ENCODE assay signal across 1 cellular context in the genomic region with DNA sequence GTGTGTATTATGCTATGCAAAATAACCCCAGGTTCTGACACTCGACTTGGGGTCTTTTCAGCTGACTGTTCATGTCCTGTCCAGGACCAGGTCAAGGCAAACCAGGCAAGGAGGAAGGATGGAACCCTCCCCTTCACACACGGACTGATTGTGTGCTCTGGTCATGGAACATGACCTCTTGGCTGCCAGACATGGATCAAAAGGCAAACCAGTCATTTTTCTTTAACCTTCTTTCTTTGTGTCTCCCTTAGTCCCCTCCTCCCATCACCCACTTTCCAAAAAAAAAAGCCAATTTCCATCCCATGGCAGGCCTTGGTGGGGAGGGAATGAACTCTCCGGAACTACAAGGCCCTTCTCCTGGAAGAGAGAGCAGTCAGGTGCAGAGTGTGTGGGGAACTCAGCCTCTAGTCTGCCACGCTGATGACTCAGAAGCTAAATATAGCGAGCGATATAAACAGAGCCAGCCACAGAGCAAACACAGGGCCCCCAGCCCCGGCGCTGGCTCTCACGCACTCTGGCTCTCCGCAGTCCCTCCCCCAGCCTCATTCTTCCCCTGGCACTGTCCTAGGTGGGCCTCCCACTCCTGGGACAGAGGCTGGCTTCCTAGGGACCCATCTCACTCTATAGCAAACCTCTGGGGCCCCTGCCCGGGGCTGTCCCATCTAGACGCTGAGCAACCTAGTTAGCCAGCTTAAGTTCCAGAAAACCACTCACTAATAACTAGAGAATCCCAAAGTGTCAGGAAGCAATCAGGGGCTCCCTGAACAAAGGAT.
TF ChIP-seq lines count a peak whose summit lies in the region.

No MANE protein-coding gene starts in this region.

TF ChIP-seq in GM12878, 131 proteins besides CTCF, POLR2A, EP300 and RAD21 (continued from another document and continues in another):
- TF ChIP-seq, protein P1, sequence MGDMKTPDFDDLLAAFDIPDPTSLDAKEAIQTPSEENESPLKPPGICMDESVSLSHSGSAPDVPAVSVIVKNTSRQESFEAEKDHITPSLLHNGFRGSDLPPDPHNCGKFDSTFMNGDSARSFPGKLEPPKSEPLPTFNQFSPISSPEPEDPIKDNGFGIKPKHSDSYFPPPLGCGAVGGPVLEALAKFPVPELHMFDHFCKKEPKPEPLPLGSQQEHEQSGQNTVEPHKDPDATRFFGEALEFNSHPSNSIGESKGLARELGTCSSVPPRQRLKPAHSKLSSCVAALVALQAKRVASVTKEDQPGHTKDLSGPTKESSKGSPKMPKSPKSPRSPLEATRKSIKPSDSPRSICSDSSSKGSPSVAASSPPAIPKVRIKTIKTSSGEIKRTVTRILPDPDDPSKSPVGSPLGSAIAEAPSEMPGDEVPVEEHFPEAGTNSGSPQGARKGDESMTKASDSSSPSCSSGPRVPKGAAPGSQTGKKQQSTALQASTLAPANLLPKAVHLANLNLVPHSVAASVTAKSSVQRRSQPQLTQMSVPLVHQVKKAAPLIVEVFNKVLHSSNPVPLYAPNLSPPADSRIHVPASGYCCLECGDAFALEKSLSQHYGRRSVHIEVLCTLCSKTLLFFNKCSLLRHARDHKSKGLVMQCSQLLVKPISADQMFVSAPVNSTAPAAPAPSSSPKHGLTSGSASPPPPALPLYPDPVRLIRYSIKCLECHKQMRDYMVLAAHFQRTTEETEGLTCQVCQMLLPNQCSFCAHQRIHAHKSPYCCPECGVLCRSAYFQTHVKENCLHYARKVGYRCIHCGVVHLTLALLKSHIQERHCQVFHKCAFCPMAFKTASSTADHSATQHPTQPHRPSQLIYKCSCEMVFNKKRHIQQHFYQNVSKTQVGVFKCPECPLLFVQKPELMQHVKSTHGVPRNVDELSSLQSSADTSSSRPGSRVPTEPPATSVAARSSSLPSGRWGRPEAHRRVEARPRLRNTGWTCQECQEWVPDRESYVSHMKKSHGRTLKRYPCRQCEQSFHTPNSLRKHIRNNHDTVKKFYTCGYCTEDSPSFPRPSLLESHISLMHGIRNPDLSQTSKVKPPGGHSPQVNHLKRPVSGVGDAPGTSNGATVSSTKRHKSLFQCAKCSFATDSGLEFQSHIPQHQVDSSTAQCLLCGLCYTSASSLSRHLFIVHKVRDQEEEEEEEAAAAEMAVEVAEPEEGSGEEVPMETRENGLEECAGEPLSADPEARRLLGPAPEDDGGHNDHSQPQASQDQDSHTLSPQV (IDR thresholded peaks at IDR 0.05): no peak; the same call in 1 of the 2 replicates
- TF ChIP-seq MYB (IDR thresholded peaks at IDR 0.05; ENCODE audit: borderline replicate concordance, low read depth, low read length): no peak
- TF ChIP-seq CBX3 (IDR thresholded peaks at IDR 0.05; ENCODE audit: borderline replicate concordance, low read depth): no peak
- TF ChIP-seq SMC3 (IDR thresholded peaks at IDR 0.05; ENCODE audit: borderline replicate concordance, low read length): peak; percentile 30; the same call in 1 of the 2 replicates
- no peak for TF ChIP-seq SUPT20H (IDR thresholded peaks at IDR 0.05; ENCODE audit: borderline replicate concordance, control insufficient read depth, low read depth, low read length)
- no peak for TF ChIP-seq USF1 (IDR thresholded peaks at IDR 0.05; ENCODE audit: borderline replicate concordance, extremely low read length, insufficient read depth, low read depth, low read length)
- TF ChIP-seq TARDBP (IDR thresholded peaks at IDR 0.05; ENCODE audit: borderline replicate concordance): no peak
- no peak for TF ChIP-seq NFXL1 (IDR thresholded peaks at IDR 0.05; ENCODE audit: borderline replicate concordance)
- TF ChIP-seq, protein P2, sequence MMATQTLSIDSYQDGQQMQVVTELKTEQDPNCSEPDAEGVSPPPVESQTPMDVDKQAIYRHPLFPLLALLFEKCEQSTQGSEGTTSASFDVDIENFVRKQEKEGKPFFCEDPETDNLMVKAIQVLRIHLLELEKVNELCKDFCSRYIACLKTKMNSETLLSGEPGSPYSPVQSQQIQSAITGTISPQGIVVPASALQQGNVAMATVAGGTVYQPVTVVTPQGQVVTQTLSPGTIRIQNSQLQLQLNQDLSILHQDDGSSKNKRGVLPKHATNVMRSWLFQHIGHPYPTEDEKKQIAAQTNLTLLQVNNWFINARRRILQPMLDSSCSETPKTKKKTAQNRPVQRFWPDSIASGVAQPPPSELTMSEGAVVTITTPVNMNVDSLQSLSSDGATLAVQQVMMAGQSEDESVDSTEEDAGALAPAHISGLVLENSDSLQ (IDR thresholded peaks at IDR 0.05): 0 out of 2 replicates have a peak, but pooled peaks have one; percentile 16
- TF ChIP-seq ETV6 (conservative IDR thresholded peaks at IDR 0.05 in 1 of 2, IDR thresholded peaks at IDR 0.05 in 1 of 2; ENCODE audit: borderline replicate concordance in 1 of 2, low read depth in 1 of 2): peak in 1 of 2 experiments; percentile 82; a peak in 2 of 4 replicates
- TF ChIP-seq ZNF207 (IDR thresholded peaks at IDR 0.05; ENCODE audit: borderline replicate concordance): peak; percentile 74; the same call in 1 of the 2 replicates
- TF ChIP-seq RUNX3 (IDR thresholded peaks at IDR 0.05; ENCODE audit: low read length): no peak
- peak; percentile 88 for TF ChIP-seq JUNB (IDR thresholded peaks at IDR 0.05)
- TF ChIP-seq ATF3 (IDR thresholded peaks at IDR 0.05; ENCODE audit: borderline replicate concordance, extremely low read depth, low read depth, low read length): peak; percentile 45; the same call in 1 of the 2 replicates
- TF ChIP-seq USF2 (IDR thresholded peaks at IDR 0.05; ENCODE audit: borderline replicate concordance, low read depth, low read length): no peak; the same call in 1 of the 2 replicates
- TF ChIP-seq SMAD5 (IDR thresholded peaks at IDR 0.05; ENCODE audit: low read depth): no peak
- TF ChIP-seq LARP7 (IDR thresholded peaks at IDR 0.05): no peak
- peak; percentile 87; the same call in 1 of the 2 replicates for TF ChIP-seq HDGF (IDR thresholded peaks at IDR 0.05)
- no peak for TF ChIP-seq CUX1 (IDR thresholded peaks at IDR 0.05; ENCODE audit: insufficient replicate concordance, low read depth, low read length)
- peak; percentile 87 for TF ChIP-seq ZNF687 (IDR thresholded peaks at IDR 0.05)
- peak; percentile 60 for TF ChIP-seq SMAD1 (IDR thresholded peaks at IDR 0.05; ENCODE audit: low read depth, partially characterized antibody)
- peak; percentile 67 for TF ChIP-seq BACH1 (IDR thresholded peaks at IDR 0.05; ENCODE audit: borderline replicate concordance)
- no peak for TF ChIP-seq MTA3 (IDR thresholded peaks at IDR 0.05; ENCODE audit: borderline replicate concordance, low read length)
- TF ChIP-seq YBX1 (IDR thresholded peaks at IDR 0.05): no peak
- peak; percentile 80; the same call in 1 of the 2 replicates for TF ChIP-seq ZBED1 (IDR thresholded peaks at IDR 0.05; ENCODE audit: borderline replicate concordance)
- peak; percentile 95 for TF ChIP-seq BCL11A (IDR thresholded peaks at IDR 0.05; ENCODE audit: low read depth, low read length)
- TF ChIP-seq MAX (IDR thresholded peaks at IDR 0.05; ENCODE audit: low read depth, low read length): peak; percentile 35; the same call in 1 of the 2 replicates
- TF ChIP-seq SREBF1 (IDR thresholded peaks at IDR 0.05; ENCODE audit: low read length): no peak
- TF ChIP-seq ZBTB4 (CRISPR knock-in tag; IDR thresholded peaks at IDR 0.05): peak; percentile 26; the same call in 1 of the 2 replicates
- TF ChIP-seq MEF2A (IDR thresholded peaks at IDR 0.05; ENCODE audit: insufficient read depth, low read depth, low read length): peak; percentile 100
- peak; percentile 89; the same call in 2 of the 3 replicates for TF ChIP-seq POU2F2 (IDR thresholded peaks at IDR 0.05; ENCODE audit: borderline replicate concordance, low read depth, low read length)
